ENCODE assay signal across 1 cellular context in the genomic region with DNA sequence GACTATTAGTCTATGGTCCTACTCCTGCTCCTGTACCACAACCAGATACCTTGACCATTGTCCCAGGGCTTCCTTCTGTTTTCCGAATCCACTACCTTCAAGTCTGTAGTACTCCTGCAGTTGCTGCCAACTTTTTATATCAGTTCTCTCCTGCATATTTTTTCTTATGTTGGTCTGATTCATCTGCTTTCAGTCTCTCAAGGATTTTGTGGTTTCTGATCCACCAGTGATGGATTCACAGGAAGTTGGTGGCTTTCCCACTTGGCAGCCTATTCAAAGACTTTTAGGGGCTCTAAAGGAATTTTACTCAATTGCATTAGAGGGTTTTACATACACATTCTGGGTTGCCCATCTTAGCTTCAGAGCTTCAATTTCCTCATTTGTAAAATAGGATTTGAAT.
A peak's percentile ranks its signal among the peaks of the same experiment; 100 is the strongest.
TF ChIP-seq lines count a peak whose summit lies in the region.

No MANE protein-coding gene starts in this region.

TF ChIP-seq in SK-N-SH, 30 proteins besides CTCF, POLR2A, EP300 and RAD21 (continued from another document):
- TF ChIP-seq, protein P1, sequence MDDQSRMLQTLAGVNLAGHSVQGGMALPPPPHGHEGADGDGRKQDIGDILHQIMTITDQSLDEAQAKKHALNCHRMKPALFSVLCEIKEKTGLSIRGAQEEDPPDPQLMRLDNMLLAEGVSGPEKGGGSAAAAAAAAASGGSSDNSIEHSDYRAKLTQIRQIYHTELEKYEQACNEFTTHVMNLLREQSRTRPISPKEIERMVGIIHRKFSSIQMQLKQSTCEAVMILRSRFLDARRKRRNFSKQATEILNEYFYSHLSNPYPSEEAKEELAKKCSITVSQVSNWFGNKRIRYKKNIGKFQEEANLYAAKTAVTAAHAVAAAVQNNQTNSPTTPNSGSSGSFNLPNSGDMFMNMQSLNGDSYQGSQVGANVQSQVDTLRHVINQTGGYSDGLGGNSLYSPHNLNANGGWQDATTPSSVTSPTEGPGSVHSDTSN (IDR thresholded peaks at IDR 0.05): peak; percentile 52; the same call in 1 of the 2 replicates
- peak; percentile 15; the same call in 1 of the 2 replicates for TF ChIP-seq FOSL2 (IDR thresholded peaks at IDR 0.05; ENCODE audit: borderline replicate concordance, low read depth)
- TF ChIP-seq FOXM1 (IDR thresholded peaks at IDR 0.05; ENCODE audit: low read depth): no peak
